Comparison of ENCODE assay signal across 28 cellular contexts in the genomic region with DNA sequence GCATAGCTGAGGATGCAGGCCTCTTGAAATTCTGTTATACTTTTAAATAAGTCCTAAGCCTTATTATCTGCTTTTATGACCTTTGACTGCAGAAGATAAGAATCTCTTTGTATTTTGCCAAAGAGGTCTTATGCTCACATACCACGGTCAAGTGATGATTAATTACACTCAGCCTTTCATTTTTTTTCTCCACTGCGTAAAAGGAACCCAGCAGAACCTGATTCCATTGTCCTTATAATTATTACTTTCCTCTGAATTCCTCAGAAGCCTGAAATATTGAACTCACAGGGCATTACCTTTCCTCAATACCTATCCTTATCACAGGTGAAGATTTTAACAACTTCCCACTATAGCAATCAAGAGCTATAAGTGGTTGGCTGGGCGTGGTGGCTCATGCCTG.
"Had no signal": no experiment of that assay in that cellular context is flagged by ENCODE, and none has a peak within 500 bp of the region (broad histone marks: within the 10 kb centered on the region; RNA-seq: fewer than 3 reads in every experiment).

No MANE protein-coding gene starts in this region.

- H3K36me3 Mint-ChIP-seq: activated CD4-positive, alpha-beta memory T cell treated with anti-CD3 and anti-CD28 coated beads for 36 hours; activated CD8-positive, alpha-beta memory T cell treated with anti-CD3 and anti-CD28 coated beads, Interleukin-2, amount 10 ng/mL, durations not matched to agents 7 days and 5 days; activated naive CD4-positive, alpha-beta T cell treated with anti-CD3 and anti-CD28 coated beads, Interleukin-2, amount 50 U/mL, for 24 hours; activated naive CD8-positive, alpha-beta T cell treated with anti-CD3 and anti-CD28 coated beads for 36 hours; brain had no signal

- H3K4me3 Mint-ChIP-seq: activated CD4-positive, alpha-beta memory T cell treated with anti-CD3 and anti-CD28 coated beads for 36 hours; activated CD4-positive, alpha-beta T cell treated with anti-CD3 and anti-CD28 coated beads for 36 hours; activated CD4-positive, alpha-beta T cell treated with anti-CD3 and anti-CD28 coated beads, Interleukin-2, amount 10 ng/mL, durations not matched to agents 24 days and 14 days; activated CD8-positive, alpha-beta memory T cell treated with anti-CD3 and anti-CD28 coated beads, Interleukin-2, amount 10 ng/mL, durations not matched to agents 7 days and 5 days; activated CD8-positive, alpha-beta T cell treated with anti-CD3 and anti-CD28 coated beads, Interleukin-2, amount 10 ng/mL, durations not matched to agents 7 days and 5 days; activated naive CD4-positive, alpha-beta T cell treated with anti-CD3 and anti-CD28 coated beads for 36 hours; activated naive CD4-positive, alpha-beta T cell treated with anti-CD3 and anti-CD28 coated beads, Interleukin-2, amount 50 U/mL, for 24 hours; activated naive CD8-positive, alpha-beta T cell treated with anti-CD3 and anti-CD28 coated beads for 36 hours; activated naive CD8-positive, alpha-beta T cell treated with anti-CD3 and anti-CD28 coated beads, Interleukin-2, amount 50 U/mL, for 24 hours; activated T-helper 1 cell treated with anti-CD3 and anti-CD28 coated beads, Interleukin-12 subunit alpha, Interleukin-12 subunit beta, Interleukin-2, Interleukin-4 antibody, amounts not matched to agents 30 ng/mL and 10 ng/mL and 1 ng/mL, durations not matched to agents 14 hours and 24 hours and 36 hours; brain had no signal

- H3K27ac Mint-ChIP-seq: activated CD4-positive, alpha-beta memory T cell treated with anti-CD3 and anti-CD28 coated beads for 36 hours; activated CD4-positive, alpha-beta T cell treated with anti-CD3 and anti-CD28 coated beads for 36 hours; activated CD4-positive, alpha-beta T cell treated with anti-CD3 and anti-CD28 coated beads, Interleukin-2, amount 10 ng/mL, durations not matched to agents 24 days and 14 days; activated CD8-positive, alpha-beta memory T cell treated with anti-CD3 and anti-CD28 coated beads, Interleukin-2, amount 10 ng/mL, durations not matched to agents 7 days and 5 days; activated CD8-positive, alpha-beta T cell treated with anti-CD3 and anti-CD28 coated beads, Interleukin-2, amount 10 ng/mL, durations not matched to agents 7 days and 5 days; activated naive CD4-positive, alpha-beta T cell treated with anti-CD3 and anti-CD28 coated beads for 36 hours; activated naive CD4-positive, alpha-beta T cell treated with anti-CD3 and anti-CD28 coated beads, Interleukin-2, amount 50 U/mL, for 24 hours; activated naive CD8-positive, alpha-beta T cell treated with anti-CD3 and anti-CD28 coated beads for 36 hours; activated naive CD8-positive, alpha-beta T cell treated with anti-CD3 and anti-CD28 coated beads, Interleukin-2, amount 50 U/mL, for 24 hours; activated T-helper 1 cell treated with anti-CD3 and anti-CD28 coated beads, Interleukin-12 subunit alpha, Interleukin-12 subunit beta, Interleukin-2, Interleukin-4 antibody, amounts not matched to agents 30 ng/mL and 10 ng/mL and 1 ng/mL, durations not matched to agents 14 hours and 24 hours and 36 hours; activated T-helper 2 cell treated with anti-CD3 and anti-CD28 coated beads, Interferon-gamma antibody, Interleukin-2, Interleukin-4, amounts not matched to agents 10 μg/mL and 5 μg/mL and 100 μg/mL, durations not matched to agents 14 hours and 24 hours and 36 hours; brain had no signal

- DNase-seq: activated CD4-positive, alpha-beta memory T cell treated with anti-CD3 and anti-CD28 coated beads for 36 hours; activated CD4-positive, alpha-beta T cell treated with anti-CD3 and anti-CD28 coated beads for 36 hours; activated CD4-positive, alpha-beta T cell treated with anti-CD3 and anti-CD28 coated beads, Interleukin-2, amount 10 ng/mL, durations not matched to agents 24 days and 14 days; activated CD4-positive, CD25-positive, alpha-beta regulatory T cell; activated CD4-positive, CD25-positive, alpha-beta regulatory T cell treated with anti-CD3 and anti-CD28 coated beads, Interleukin-2, amount 50 U/mL, for 72 hours; activated CD8-positive, alpha-beta memory T cell treated with anti-CD3 and anti-CD28 coated beads, Interleukin-2, amount 10 ng/mL, durations not matched to agents 7 days and 5 days; activated CD8-positive, alpha-beta memory T cell treated with anti-CD3 and anti-CD28 coated beads, Interleukin-2, amount 50 U/mL, for 4 hours; activated CD8-positive, alpha-beta T cell treated with anti-CD3 and anti-CD28 coated beads, Interleukin-2, amount 10 ng/mL, durations not matched to agents 7 days and 5 days; activated effector memory CD4-positive, alpha-beta T cell treated with anti-CD3 and anti-CD28 coated beads, Interleukin-2, amount 50 U/mL, for 16 hours; activated naive CD4-positive, alpha-beta T cell treated with anti-CD3 and anti-CD28 coated beads for 36 hours; activated naive CD8-positive, alpha-beta T cell treated with anti-CD3 and anti-CD28 coated beads for 36 hours; activated naive CD8-positive, alpha-beta T cell treated with anti-CD3 and anti-CD28 coated beads, Interleukin-2, amount 50 U/mL, for 24 hours; activated T-cell treated with anti-CD3 and anti-CD28 coated beads, Interleukin-2, amount 50 U/mL, for 1 hour; activated T-cell treated with anti-CD3 and anti-CD28 coated beads, Interleukin-2, amount 50 U/mL, for 48 hours; adrenal gland; amygdala; aorta; central memory CD4-positive, alpha-beta T cell; cerebellar nuclear complex; colonic mucosa; effector CD8-positive, alpha-beta T cell; esophagus squamous epithelium; head of caudate nucleus; T-helper 2 cell had no signal

- H3K9me3 Mint-ChIP-seq: activated CD4-positive, alpha-beta T cell treated with anti-CD3 and anti-CD28 coated beads, Interleukin-2, amount 10 ng/mL, durations not matched to agents 24 days and 14 days; activated naive CD4-positive, alpha-beta T cell treated with anti-CD3 and anti-CD28 coated beads for 36 hours; activated naive CD4-positive, alpha-beta T cell treated with anti-CD3 and anti-CD28 coated beads, Interleukin-2, amount 50 U/mL, for 24 hours; activated naive CD8-positive, alpha-beta T cell treated with anti-CD3 and anti-CD28 coated beads, Interleukin-2, amount 50 U/mL, for 24 hours; brain had no signal

- H3K27me3 Mint-ChIP-seq: activated CD4-positive, alpha-beta memory T cell treated with anti-CD3 and anti-CD28 coated beads for 36 hours; activated CD4-positive, alpha-beta T cell treated with anti-CD3 and anti-CD28 coated beads for 36 hours; activated CD4-positive, alpha-beta T cell treated with anti-CD3 and anti-CD28 coated beads, Interleukin-2, amount 10 ng/mL, durations not matched to agents 24 days and 14 days; activated CD8-positive, alpha-beta memory T cell treated with anti-CD3 and anti-CD28 coated beads, Interleukin-2, amount 10 ng/mL, durations not matched to agents 7 days and 5 days; activated naive CD4-positive, alpha-beta T cell treated with anti-CD3 and anti-CD28 coated beads, Interleukin-2, amount 50 U/mL, for 24 hours; activated naive CD8-positive, alpha-beta T cell treated with anti-CD3 and anti-CD28 coated beads for 36 hours; activated naive CD8-positive, alpha-beta T cell treated with anti-CD3 and anti-CD28 coated beads, Interleukin-2, amount 50 U/mL, for 24 hours had no signal

- H3K4me1 Mint-ChIP-seq: activated CD4-positive, alpha-beta T cell treated with anti-CD3 and anti-CD28 coated beads for 36 hours; activated CD4-positive, alpha-beta T cell treated with anti-CD3 and anti-CD28 coated beads, Interleukin-2, amount 10 ng/mL, durations not matched to agents 24 days and 14 days; activated CD8-positive, alpha-beta memory T cell treated with anti-CD3 and anti-CD28 coated beads, Interleukin-2, amount 10 ng/mL, durations not matched to agents 7 days and 5 days; activated naive CD4-positive, alpha-beta T cell treated with anti-CD3 and anti-CD28 coated beads, Interleukin-2, amount 50 U/mL, for 24 hours; activated naive CD8-positive, alpha-beta T cell treated with anti-CD3 and anti-CD28 coated beads for 36 hours; activated naive CD8-positive, alpha-beta T cell treated with anti-CD3 and anti-CD28 coated beads, Interleukin-2, amount 50 U/mL, for 24 hours; brain had no signal

- ATAC-seq: activated CD4-positive, alpha-beta T cell treated with anti-CD3 and anti-CD28 coated beads for 36 hours; activated CD8-positive, alpha-beta memory T cell treated with anti-CD3 and anti-CD28 coated beads, Interleukin-2, amount 10 ng/mL, durations not matched to agents 7 days and 5 days; activated CD8-positive, alpha-beta T cell treated with anti-CD3 and anti-CD28 coated beads, Interleukin-2, amount 10 ng/mL, durations not matched to agents 7 days and 5 days; activated naive CD8-positive, alpha-beta T cell treated with anti-CD3 and anti-CD28 coated beads, Interleukin-2, amount 50 U/mL, for 24 hours had no signal
